In the genomic region with DNA sequence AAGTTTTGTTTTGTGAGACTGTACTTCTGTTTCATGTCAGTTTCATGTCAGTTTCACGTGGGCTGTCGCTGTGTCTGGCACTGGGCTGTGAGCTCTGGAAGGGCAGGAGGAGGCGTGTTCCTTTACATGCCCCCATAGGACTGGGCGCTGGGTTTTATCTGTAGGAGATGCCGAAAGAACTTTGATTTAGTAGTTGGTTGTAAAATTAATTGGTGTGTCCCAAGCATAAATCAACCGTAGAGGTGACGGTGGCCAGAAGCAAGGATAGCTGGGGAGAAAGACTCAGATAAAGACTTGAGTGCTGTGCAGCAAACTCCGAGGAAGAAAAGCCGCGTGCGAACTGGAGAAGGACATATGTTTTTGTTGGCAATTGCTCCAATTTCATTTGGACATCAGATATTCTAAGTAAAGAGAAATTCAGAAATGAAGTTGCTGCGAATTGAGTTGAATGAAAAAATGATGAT, we compare ENCODE assay signal across 20 cellular contexts.
"Had no signal": no experiment of that assay in that cellular context is flagged by ENCODE, and none has a peak within 500 bp of the region (broad histone marks: within the 10 kb centered on the region; RNA-seq: fewer than 3 reads in every experiment).

No MANE protein-coding gene starts in this region.

- H3K27ac ChIP-seq: body of pancreas, coronary artery, left ventricle myocardium inferior, tibial artery had no signal

- H3K4me3 Mint-ChIP-seq: activated B cell treated with CpG ODN at 0.5 μM for 24 hours; activated CD8-positive, alpha-beta T cell treated with anti-CD3 and anti-CD28 coated beads for 36 hours; activated naive CD8-positive, alpha-beta T cell; activated T-cell treated with anti-CD3 and anti-CD28 coated beads, Interleukin-2, amount 50 U/mL, for 4 hours; memory B cell; natural killer cell; stimulated activated naive B cell treated with anti-CD40 and anti-IgM and Interleukin-4, amounts not matched to agents 10 μg/mL and 1 μg/mL and 100 μg/mL, for 72 hours had no signal

- DNase-seq: activated B cell treated with CpG ODN at 0.5 μM for 24 hours; activated CD4-positive, alpha-beta T cell treated with anti-CD3 and anti-CD28 coated beads for 48 hours; activated CD8-positive, alpha-beta T cell treated with anti-CD3 and anti-CD28 coated beads for 36 hours; activated gamma-delta T cell; activated T-cell treated with anti-CD3 and anti-CD28 coated beads, Interleukin-2, amount 50 U/mL, for 4 hours; amniotic stem cell; body of pancreas; central memory CD4-positive, alpha-beta T cell; hippocampal formation; kidney; left ventricle myocardium inferior; natural killer cell; posterior cingulate gyrus; retina; stimulated activated CD4-positive, alpha-beta T cell treated with anti-CD3 and anti-CD28 coated beads, Interleukin-4, amount 100 ng/mL, for 1 hour; stimulated activated naive B cell treated with anti-CD40 and anti-IgM and Interleukin-4, amounts not matched to agents 10 μg/mL and 1 μg/mL and 100 μg/mL, for 72 hours; tibial artery had no signal

- H3K4me1 Mint-ChIP-seq: activated B cell treated with CpG ODN at 0.5 μM for 24 hours, memory B cell, natural killer cell had no signal

- H3K36me3 ChIP-seq: left ventricle myocardium inferior, tibial artery had no signal

- H3K27me3 Mint-ChIP-seq: memory B cell had no signal

- H3K4me3 ChIP-seq: body of pancreas, coronary artery, left ventricle myocardium inferior, tibial artery had no signal

- H3K27ac Mint-ChIP-seq: activated B cell treated with CpG ODN at 0.5 μM for 24 hours; activated CD8-positive, alpha-beta T cell treated with anti-CD3 and anti-CD28 coated beads for 36 hours; activated naive CD8-positive, alpha-beta T cell; memory B cell; natural killer cell; stimulated activated naive B cell treated with anti-CD40 and anti-IgM and Interleukin-4, amounts not matched to agents 10 μg/mL and 1 μg/mL and 100 μg/mL, for 72 hours had no signal

- H3K27me3 ChIP-seq: body of pancreas, tibial artery had no signal

- H3K4me1 ChIP-seq: body of pancreas, left ventricle myocardium inferior, tibial artery had no signal
